In genomic region chr10:24241536-24241935, GRCh38 we compare ENCODE assay signal across 20 cellular contexts. TPM values are rescaled to one million over a fixed set of nuclear protein-coding genes. Genes with fewer than 3 reads are reported as not detected.
A peak's percentile ranks its signal among the peaks of the same experiment; 100 is the strongest.
DNase-seq lines count a peak whose midpoint lies in the region; FAIRE-seq and TF ChIP-seq lines count a peak whose summit lies in the region.
"Had no signal": no experiment of that assay in that cellular context is flagged by ENCODE, and none has a peak within 500 bp of the region (broad histone marks: within the 10 kb centered on the region; RNA-seq: fewer than 3 reads in every experiment).

No MANE protein-coding gene starts in this region.

- no peaks in the 10 kb centered on the region for H3K9me3 Mint-ChIP-seq in type B pancreatic cell

- H3K9me2 ChIP-seq in PC-9 (ENCODE audit: insufficient read depth), result no peaks in the 10 kb centered on the region

- H3K27ac ChIP-seq in trophoblast cell (ENCODE audit: low read depth, low read length), result peak overlapping the region; percentile 52
- H3K27ac ChIP-seq in small intestine (ENCODE audit: low read depth in 1 of 2, low read length in 1 of 2), result no peak overlapping the region
- no peak overlapping the region for H3K27ac ChIP-seq in PC-9
- H3K27ac ChIP-seq: 22Rv1, HL-60, KMS-11 had no signal

- no TSS peak for BruUV-seq in PC-9 (replicated peaks; lab: Mats Ljungman, UMichigan)

- H3K4ac ChIP-seq in trophoblast cell (ENCODE audit: low read depth, low read length), result peak overlapping the region; percentile 95

- peak overlapping the region; percentile 75 for H2AK5ac ChIP-seq in trophoblast cell (ENCODE audit: low read length)

- H3K79me2 ChIP-seq in trophoblast cell (ENCODE audit: control insufficient read depth, insufficient read depth, low read length, poor library complexity) (peaks cover 22% of the 10 kb centered on the region), PC-9 (ENCODE audit: low read depth) (0 out of 2 replicates have a peak, but pooled peaks cover 4% of the 10 kb centered on the region)

- TF ChIP-seq CTCF in fibroblast of the aortic adventitia (IDR thresholded peaks at IDR 0.05; ENCODE audit: insufficient read depth, low read length), result no peak
- TF ChIP-seq CTCF in type B pancreatic cell (conservative IDR thresholded peaks at IDR 0.05), result no peak
- no peak for TF ChIP-seq CTCF in PC-9 (conservative IDR thresholded peaks at IDR 0.05)

- H3K4me2 ChIP-seq in trophoblast cell (ENCODE audit: low read length) (peak overlapping the region; percentile 44), PC-9 (no peak overlapping the region)
- H3K4me2 ChIP-seq: KMS-11 had no signal

- no peak overlapping the region for H2BK5ac ChIP-seq in trophoblast cell (ENCODE audit: low read depth, low read length, poor library complexity)

- intact Hi-C loops in PC-9 (cut with micrococcal nuclease; ENCODE audit: unreplicated experiment), result no loop called here

- H4K12ac ChIP-seq in trophoblast cell (ENCODE audit: low read depth, low read length), result no peak overlapping the region

- no CpG with 5 or more reads among the region's 5 CpGs for WGBS in trophoblast cell (ENCODE audit: extremely low coverage, insufficient coverage, insufficient read length)
- 71 to 73% (median 71%) methylated on average over 5 of the region's 5 CpGs for WGBS in small intestine, 3 donors

- H4K91ac ChIP-seq in trophoblast cell (ENCODE audit: low read depth, low read length), result no peak overlapping the region

- no peak overlapping the region for H3K18ac ChIP-seq in trophoblast cell (ENCODE audit: low read length)

- H3F3A ChIP-seq in PC-9 (ENCODE audit: insufficient read depth, low read depth), result peaks cover 19% of the 10 kb centered on the region; the same call in 1 of the 2 replicates

- H3K23ac ChIP-seq in trophoblast cell (ENCODE audit: low read length), result no peak overlapping the region

- H3K4me1 Mint-ChIP-seq in type B pancreatic cell (ENCODE audit: unreplicated experiment), result peaks cover 54% of the 10 kb centered on the region

- no peaks in the 10 kb centered on the region for H4K20me1 ChIP-seq in PC-9 (ENCODE audit: insufficient read depth)

- CTCF ChIA-PET in PC-9 (lab: Charles Lee), result no interaction called here

- POLR2A ChIA-PET in PC-9 (lab: Charles Lee; ENCODE audit: unreplicated experiment), result no interaction called here

- peak; percentile 6 for DNase-seq in NCI-H2227 (lab: John Stamatoyannopoulos, UW; ENCODE audit: unreplicated experiment)
- no peak for DNase-seq in NCI-H2227 treated with DMSO at 0.1 percent for 48 hours (lab: John Stamatoyannopoulos, UW)
- DNase-seq in fibroblast of the aortic adventitia (ENCODE audit: low read depth), result peak; percentile 12
- DNase-seq in trophoblast cell, result no peak
- DNase-seq in type B pancreatic cell (ENCODE audit: extremely low spot score, unreplicated experiment), result no peak
- no peak for DNase-seq in OCI-M1 (lab: John Stamatoyannopoulos, UW)
- DNase-seq in small intestine, result no peak
- DNase-seq in PC-9, result no peak
- DNase-seq: AML-193, DND-41, H7, NCI-H1436, NCI-H2029, NCI-H2171, NCI-H446 treated with DMSO at 0.1 percent for 48 hours, NCI-H69, Right ventricle myocardium superior had no signal

- H3K4me3 ChIP-seq in fibroblast of the aortic adventitia (ENCODE audit: low read depth, low read length) (no peak overlapping the region), trophoblast cell (ENCODE audit: low read depth, low read length) (no peak overlapping the region), small intestine (ENCODE audit: low read depth in 1 of 2, low read length in 2 of 2) (no peak overlapping the region), PC-9 (no peak overlapping the region)

- H3K9ac ChIP-seq in trophoblast cell (ENCODE audit: low read length), result peak overlapping the region; percentile 45
- H3K9ac ChIP-seq: KMS-11 had no signal

- peak overlapping the region; percentile 59 for H2BK12ac ChIP-seq in trophoblast cell (ENCODE audit: low read length)

- H3K4me3 Mint-ChIP-seq in type B pancreatic cell, result peak overlapping the region; percentile 78

- no peak overlapping the region for H4K8ac ChIP-seq in trophoblast cell (ENCODE audit: low read depth, low read length)

- no peak for FAIRE-seq in small intestine (lab: Jason Lieb, UNC)

- H3K36me3 ChIP-seq in trophoblast cell (ENCODE audit: control insufficient read depth in 1 of 2, insufficient read depth in 2 of 2, low read length in 2 of 2) (peaks cover 5 to 7% of the 10 kb centered on the region in 2 experiments), small intestine (ENCODE audit: control insufficient read depth in 2 of 2, insufficient read depth in 2 of 2, low read length in 2 of 2) (no peaks in the 10 kb centered on the region), PC-9 (ENCODE audit: low read depth) (no peaks in the 10 kb centered on the region)

- no peak overlapping the region for H2AFZ ChIP-seq in trophoblast cell (ENCODE audit: insufficient read depth, low read length, poor library complexity)
- no peak overlapping the region for H2AFZ ChIP-seq in PC-9

- peaks cover 8 to 26% of the 10 kb centered on the region in 2 experiments for H3K4me1 ChIP-seq in trophoblast cell (ENCODE audit: control insufficient read depth in 1 of 2, insufficient read depth in 2 of 2, low read length in 2 of 2)
- H3K4me1 ChIP-seq in small intestine (ENCODE audit: control insufficient read depth in 2 of 2, insufficient read depth in 1 of 2, low read depth in 1 of 2, low read length in 1 of 2), result no peaks in the 10 kb centered on the region
- H3K4me1 ChIP-seq in PC-9 (replicated peaks; ENCODE audit: insufficient read depth), result peaks cover 19% of the 10 kb centered on the region

- peaks cover 30% of the 10 kb centered on the region for H3K79me1 ChIP-seq in trophoblast cell (ENCODE audit: low read length)

- H3K27me3 Mint-ChIP-seq in type B pancreatic cell, result no peaks in the 10 kb centered on the region

- H2BK120ac ChIP-seq in trophoblast cell (ENCODE audit: insufficient read depth, low read length, poor library complexity), result peak overlapping the region; percentile 77

- H3K14ac ChIP-seq in trophoblast cell (ENCODE audit: low read length), result peak overlapping the region; percentile 44

- H3K27me3 ChIP-seq in trophoblast cell (ENCODE audit: insufficient read depth, low read length) (no peaks in the 10 kb centered on the region), small intestine (ENCODE audit: control insufficient read depth in 2 of 2, insufficient read depth in 2 of 2, low read length in 2 of 2) (peaks cover 0 to 2% of the 10 kb centered on the region in 2 donors), PC-9 (ENCODE audit: insufficient read depth, low read depth) (no peaks in the 10 kb centered on the region)

- peak overlapping the region; percentile 56 for H3K27ac Mint-ChIP-seq in type B pancreatic cell

- H3K36me3 Mint-ChIP-seq in type B pancreatic cell, result peaks cover 22% of the 10 kb centered on the region

- H3K9me3 ChIP-seq in trophoblast cell (ENCODE audit: insufficient read depth, low read depth, low read length), result no peaks in the 10 kb centered on the region
- H3K9me3 ChIP-seq in small intestine (ENCODE audit: control insufficient read depth, low read depth), result no peaks in the 10 kb centered on the region
- H3K9me3 ChIP-seq in PC-9 (ENCODE audit: insufficient read depth, low read depth), result no peaks in the 10 kb centered on the region

RNA-seq across cellular contexts. Expression of gene KIAA1217, which starts 32.6 kb away (rescaled TPM):
- total RNA-seq in fibroblast of the aortic adventitia (ENCODE audit: low replicate concordance) (3.6 and 12.5 TPM in 2 replicates), type B pancreatic cell (ENCODE audit: low replicate concordance) (73.2 and 99.0 TPM in 2 replicates), PC-9 (2021) (26.2 and 41.1 TPM in 2 replicates)
- 125 TPM in 2 replicates for polyA plus RNA-seq in trophoblast cell (2013)
- 10 to 100 TPM in 1 of 3 donors, 1 to 10 TPM in 2; 9.0 to 12.7 (median 9.4) TPM for polyA plus RNA-seq in small intestine

Comparison
In these comparisons a context has a peak if more than half of its experiments do, and no peak if none do; other contexts are left out.
1. DNase-seq: peak in NCI-H2227 (single experiment) and fibroblast of the aortic adventitia (single experiment); none in NCI-H2227 treated with DMSO at 0.1 percent for 48 hours (single experiment), trophoblast cell (0 of 2), type B pancreatic cell (single experiment), OCI-M1 (single experiment), small intestine (single experiment) and PC-9 (0 of 2).